ENCODE assay signal across 16 cellular contexts in the genomic region with DNA sequence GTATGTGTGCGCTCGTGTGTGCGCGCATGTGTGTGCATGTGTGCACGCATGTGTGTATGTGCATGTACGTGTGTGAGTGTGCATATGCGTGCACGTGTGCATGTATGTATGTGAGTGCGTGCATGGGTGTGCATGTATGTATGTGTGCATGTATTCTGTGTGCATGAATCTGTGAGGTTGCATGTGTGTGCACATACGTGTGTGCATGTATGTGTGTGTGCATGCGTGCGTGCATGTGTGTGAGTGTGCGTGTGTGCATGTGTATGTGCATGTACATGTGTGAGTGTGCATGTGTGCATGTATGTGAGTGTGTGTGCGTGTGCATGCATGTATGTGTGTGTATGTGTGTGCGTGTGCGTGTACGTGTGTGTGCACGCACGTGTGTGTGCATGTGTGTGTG.
DNase-seq lines count a peak whose midpoint lies in the region; ATAC-seq and TF ChIP-seq lines count a peak whose summit lies in the region.
"Had no signal": no experiment of that assay in that cellular context is flagged by ENCODE, and none has a peak within 500 bp of the region (broad histone marks: within the 10 kb centered on the region; RNA-seq: fewer than 3 reads in every experiment).

No MANE protein-coding gene starts in this region.

- H2BK15ac ChIP-seq in neuronal stem cell (ENCODE audit: low read length): no peak overlapping the region

- TF ChIP-seq EP300 in upper lobe of left lung (IDR thresholded peaks at IDR 0.05): no peak

- H3K27ac ChIP-seq in endodermal cell (ENCODE audit: low read depth, low read length) (no peak overlapping the region), neuronal stem cell (replicated peaks; ENCODE audit: low read length) (peak overlapping the region; percentile 20), psoas muscle (no peak overlapping the region), upper lobe of left lung (no peak overlapping the region)
- H3K27ac ChIP-seq: A549 had no signal

- no peak for TF ChIP-seq CTCF in Loucy (conservative IDR thresholded peaks at IDR 0.05; ENCODE audit: low read length)
- TF ChIP-seq CTCF in endodermal cell (conservative IDR thresholded peaks at IDR 0.05): no peak
- no peak for TF ChIP-seq CTCF in psoas muscle (IDR thresholded peaks at IDR 0.05)
- no peak for TF ChIP-seq CTCF in upper lobe of left lung (IDR thresholded peaks at IDR 0.05)

- peaks cover 1% of the 10 kb centered on the region for H3K9me3 Mint-ChIP-seq in endodermal cell

- ATAC-seq in GM19463 (IDR thresholded peaks at IDR 0.05; ENCODE audit: unreplicated experiment) (no peak), psoas muscle (no peak), upper lobe of left lung (ENCODE audit: low FRiP score in 2 of 2) (no peak)
- ATAC-seq: A549; CD8-positive, alpha-beta T cell; GM23338 had no signal

- peak overlapping the region; percentile 88 for H4K91ac ChIP-seq in neuronal stem cell (ENCODE audit: low read depth, low read length, poor library complexity)

- no peak overlapping the region for H3K27ac Mint-ChIP-seq in endodermal cell
- H3K27ac Mint-ChIP-seq: CD14-positive monocyte; CD8-positive, alpha-beta T cell; GM23338 had no signal

- H3K4me3 ChIP-seq in Loucy (ENCODE audit: low read length, poor library complexity, severe bottlenecking) (peak overlapping the region; percentile 32), endodermal cell (ENCODE audit: low read length) (no peak overlapping the region), neuronal stem cell (ENCODE audit: low read length in 2 of 2) (peak overlapping the region in 1 of 2 donors; percentile 73), psoas muscle (no peak overlapping the region), upper lobe of left lung (no peak overlapping the region)
- H3K4me3 ChIP-seq: A549, GM23338 had no signal

- peak overlapping the region; percentile 96 for H3K23ac ChIP-seq in neuronal stem cell (ENCODE audit: low read depth, low read length, poor library complexity)

- DNase-seq in endodermal cell (peak; percentile 22), neuronal stem cell (ENCODE audit: low spot score) (no peak), psoas muscle (no peak), germinal center (ENCODE audit: low spot score) (no peak), upper lobe of left lung (no peak)
- DNase-seq: CD8-positive, alpha-beta T cell; COR-L47; DMS153; DND-41; GF-D8; H9 had no signal

- H3K4me3 Mint-ChIP-seq in endodermal cell: no peak overlapping the region
- H3K4me3 Mint-ChIP-seq: CD14-positive monocyte; CD8-positive, alpha-beta T cell; GM23338 had no signal

- no peaks in the 10 kb centered on the region for H3K4me1 Mint-ChIP-seq in endodermal cell
- H3K4me1 Mint-ChIP-seq: CD14-positive monocyte, GM23338 had no signal

- no peak overlapping the region for H2AK5ac ChIP-seq in neuronal stem cell (ENCODE audit: low read depth, low read length)

- H3K4me1 ChIP-seq in Loucy (ENCODE audit: insufficient read depth, low read length, poor library complexity, severe bottlenecking): peaks cover 12% of the 10 kb centered on the region
- no peaks in the 10 kb centered on the region for H3K4me1 ChIP-seq in endodermal cell (ENCODE audit: control insufficient read depth, insufficient read depth, low read length)
- peaks cover 0 to 10% of the 10 kb centered on the region in 2 donors for H3K4me1 ChIP-seq in neuronal stem cell (ENCODE audit: control insufficient read depth in 2 of 2, insufficient read depth in 1 of 2, low read depth in 1 of 2, low read length in 2 of 2)
- H3K4me1 ChIP-seq in psoas muscle: no peaks in the 10 kb centered on the region
- H3K4me1 ChIP-seq in upper lobe of left lung: no peaks in the 10 kb centered on the region
- H3K4me1 ChIP-seq: A549 had no signal

- H3K36me3 ChIP-seq in Loucy (ENCODE audit: insufficient read depth, low read length) (no peaks in the 10 kb centered on the region), endodermal cell (ENCODE audit: control insufficient read depth, insufficient read depth, low read length) (no peaks in the 10 kb centered on the region), neuronal stem cell (replicated peaks in 1 of 2; ENCODE audit: control insufficient read depth in 2 of 2, insufficient read depth in 2 of 2, low read length in 2 of 2) (peaks cover 0 to 4% of the 10 kb centered on the region in 2 donors), psoas muscle (ENCODE audit: insufficient read depth in 1 of 2, low read depth in 1 of 2) (no peaks in the 10 kb centered on the region), upper lobe of left lung (no peaks in the 10 kb centered on the region)

- H3K27me3 ChIP-seq in Loucy (ENCODE audit: insufficient read depth, low read length, poor library complexity, severe bottlenecking): no peaks in the 10 kb centered on the region
- no peaks in the 10 kb centered on the region for H3K27me3 ChIP-seq in endodermal cell (ENCODE audit: control insufficient read depth, insufficient read depth, low read length, poor library complexity, severe bottlenecking)
- no peaks in the 10 kb centered on the region for H3K27me3 ChIP-seq in neuronal stem cell (ENCODE audit: control insufficient read depth in 3 of 3, insufficient read depth in 3 of 3, low read depth in 1 of 3, low read length in 3 of 3)
- H3K27me3 ChIP-seq in psoas muscle (ENCODE audit: insufficient read depth in 3 of 3, low read length in 2 of 3): peaks cover 0 to 8% (median 0%) of the 10 kb centered on the region in 3 donors
- no peaks in the 10 kb centered on the region for H3K27me3 ChIP-seq in upper lobe of left lung

- H4K8ac ChIP-seq in neuronal stem cell (ENCODE audit: low read depth, low read length): peak overlapping the region; percentile 88

- H3K9me3 ChIP-seq in Loucy (ENCODE audit: insufficient read depth, low read depth, low read length) (no peaks in the 10 kb centered on the region), endodermal cell (ENCODE audit: control insufficient read depth, low read length) (no peaks in the 10 kb centered on the region), neuronal stem cell (replicated peaks in 1 of 2; ENCODE audit: control insufficient read depth in 2 of 2, insufficient read depth in 1 of 2, low read depth in 1 of 2, low read length in 2 of 2) (peaks cover 0 to 5% of the 10 kb centered on the region in 2 donors), psoas muscle (no peaks in the 10 kb centered on the region), upper lobe of left lung (peaks cover 0 to 1% (median 0%) of the 10 kb centered on the region in 4 donors)
- H3K9me3 ChIP-seq: A549 had no signal

- H2AFZ ChIP-seq in Loucy (ENCODE audit: low read length): no peak overlapping the region
- no peak overlapping the region for H2AFZ ChIP-seq in neuronal stem cell (ENCODE audit: low read length)
- H2AFZ ChIP-seq: GM23338 had no signal

- no peaks in the 10 kb centered on the region for H3K9me2 ChIP-seq in Loucy (replicated peaks; ENCODE audit: low read depth, low read length)

- 91 to 94% methylated on average over 10 to 18 of the region's 19 CpGs for WGBS in endodermal cell (ENCODE audit: insufficient coverage in 1 of 2, insufficient read length in 1 of 2), 2 experiments
- WGBS in neuronal stem cell (ENCODE audit: extremely low coverage in 2 of 2, insufficient read length in 2 of 2, insufficient replicate concordance in 1 of 2), 2 donors: no CpG with 5 or more reads among the region's 19 CpGs
- WGBS in psoas muscle, 3 donors: 89 to 94% (median 91%) methylated on average over 19 of the region's 19 CpGs
- 87 to 92% methylated on average over 18 to 19 of the region's 19 CpGs for WGBS in upper lobe of left lung, 2 donors

- H3K36me3 Mint-ChIP-seq in endodermal cell (ENCODE audit: low read depth): no peaks in the 10 kb centered on the region
- H3K36me3 Mint-ChIP-seq: CD14-positive monocyte; CD8-positive, alpha-beta T cell had no signal

- H3F3A ChIP-seq in Loucy (ENCODE audit: low read depth): peaks cover 9% of the 10 kb centered on the region

- H2BK12ac ChIP-seq in neuronal stem cell (ENCODE audit: low read length): peak overlapping the region; percentile 97

- H2BK5ac ChIP-seq in neuronal stem cell (ENCODE audit: low read length): no peak overlapping the region

- peaks cover 2% of the 10 kb centered on the region for H3K27me3 Mint-ChIP-seq in endodermal cell (ENCODE audit: insufficient read depth)

- peak overlapping the region; percentile 97 for H3K14ac ChIP-seq in neuronal stem cell (ENCODE audit: low read length)

- H2BK120ac ChIP-seq in neuronal stem cell (ENCODE audit: low read depth, low read length): peak overlapping the region; percentile 13

- intact Hi-C loops in psoas muscle (cut with DNase I): no loop called here

- peak overlapping the region; percentile 44 for H3K4me2 ChIP-seq in Loucy (ENCODE audit: low read depth, low read length, poor library complexity, severe bottlenecking)
- H3K4me2 ChIP-seq in neuronal stem cell (ENCODE audit: insufficient read depth, low read length, poor library complexity, severe bottlenecking): no peak overlapping the region
- H3K4me2 ChIP-seq: A549, GM23338 had no signal

- peak overlapping the region; percentile 72 for H3K4ac ChIP-seq in neuronal stem cell (ENCODE audit: low read length)

- no peaks in the 10 kb centered on the region for H3K79me1 ChIP-seq in neuronal stem cell (ENCODE audit: low read depth, low read length)

- no peaks in the 10 kb centered on the region for H4K20me1 ChIP-seq in Loucy (ENCODE audit: insufficient read depth, low read length, poor library complexity, severe bottlenecking)

- no peak for TF ChIP-seq POLR2A in upper lobe of left lung (IDR thresholded peaks at IDR 0.05)

- H3K18ac ChIP-seq in neuronal stem cell (ENCODE audit: low read length): peak overlapping the region; percentile 29

- H3K9ac ChIP-seq in Loucy (ENCODE audit: low read depth, low read length, poor library complexity, severe bottlenecking): no peak overlapping the region
- H3K9ac ChIP-seq in endodermal cell (ENCODE audit: extremely low read depth, low read length, poor library complexity, severe bottlenecking): no peak overlapping the region
- peak overlapping the region; percentile 82 for H3K9ac ChIP-seq in neuronal stem cell (ENCODE audit: low read depth, low read length, poor library complexity)

- peaks cover 28% of the 10 kb centered on the region for H3K79me2 ChIP-seq in Loucy (ENCODE audit: insufficient read depth, low read length)
